ENCODE assay signal across 8 cellular contexts in the genomic region with DNA sequence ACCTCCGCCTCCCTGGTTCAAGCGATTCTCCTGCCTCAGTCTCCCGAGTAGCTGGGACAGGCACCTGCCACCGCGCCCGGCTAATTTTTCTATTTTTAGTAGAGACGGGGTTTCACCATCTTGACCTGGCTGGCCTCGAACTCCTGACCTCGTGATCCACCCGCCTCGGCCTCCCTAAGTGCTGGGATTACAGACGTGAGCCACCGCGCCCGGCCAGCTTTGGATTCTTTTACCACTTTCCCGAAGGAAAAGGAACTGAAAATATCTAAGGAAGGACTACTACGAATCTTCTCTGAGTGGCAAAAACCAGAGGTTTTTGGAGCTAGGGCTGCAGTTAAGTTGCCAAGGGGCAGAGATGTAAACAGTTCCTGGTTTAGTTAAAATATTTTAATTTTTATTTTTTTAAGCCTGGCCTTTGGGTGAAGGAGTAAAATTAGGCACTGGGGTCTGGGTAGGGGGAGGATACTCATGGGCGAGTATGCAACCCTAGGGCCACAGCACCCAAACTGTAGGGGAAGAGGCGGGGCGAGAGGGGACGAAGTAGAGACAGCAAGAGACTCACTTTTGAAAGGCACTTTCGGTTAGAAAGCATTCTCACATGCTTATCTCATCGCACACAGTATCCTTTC. TPM values are rescaled to one million over a fixed set of nuclear protein-coding genes. Genes with fewer than 3 reads are reported as not detected.
DNase-seq lines count a peak whose midpoint lies in the region; TF ChIP-seq lines count a peak whose summit lies in the region.

No MANE protein-coding gene starts in this region.

- H3K4me3 ChIP-seq in AG04449 (ENCODE audit: low read depth, low read length): peak overlapping the region; percentile 81
- peak overlapping the region; percentile 57 for H3K4me3 ChIP-seq in HFF-Myc (replicated peaks; ENCODE audit: low read depth, low read length)
- peak overlapping the region; percentile 86 to 98 (median 92) for H3K4me3 ChIP-seq in fibroblast of lung (replicated peaks in 1 of 4; ENCODE audit: control extremely low read depth in 1 of 4, insufficient read depth in 1 of 4, low read depth in 3 of 4, low read length in 4 of 4)

- H4K20me1 ChIP-seq in fibroblast of lung (ENCODE audit: control insufficient read depth, extremely low read depth, insufficient read depth, low read length): no peaks in the 10 kb centered on the region

- H3K9me3 ChIP-seq in fibroblast of lung (ENCODE audit: control insufficient read depth, insufficient read depth, low read depth, low read length): no peaks in the 10 kb centered on the region

- H3K4me1 ChIP-seq in fibroblast of lung (ENCODE audit: control insufficient read depth, extremely low read depth, insufficient read depth, low read length): peaks cover 7% of the 10 kb centered on the region

- peak overlapping the region; percentile 93 for H3K27ac ChIP-seq in fibroblast of lung (ENCODE audit: insufficient read depth, low read length)

- no peaks in the 10 kb centered on the region for H3K27me3 ChIP-seq in fibroblast of lung (ENCODE audit: control insufficient read depth, insufficient read depth, low read length)

- H2AFZ ChIP-seq in fibroblast of lung (ENCODE audit: low read length): peak overlapping the region; percentile 94

- no peaks in the 10 kb centered on the region for H3K36me3 ChIP-seq in fibroblast of lung (ENCODE audit: control insufficient read depth, insufficient read depth, low read length)

- peak overlapping the region; percentile 82 for H3K9ac ChIP-seq in fibroblast of lung (ENCODE audit: insufficient read depth, low read length)

- intact Hi-C loops in posterior vena cava (cut with DNase I): loop anchor here in 1 of 2 donors (5.0 kb wide), 1 partner anchor 41 kb away; a partner anchor contains a TSS

- POLR2A ChIA-PET in AG04449 (lab: Yijun Ruan, JAX): interaction anchor here (1.1 to 2.2 kb wide), 4 partner anchors 41 to 256 kb away, joined by 3 to 41 read pairs (median 4); a partner anchor contains a TSS

- TF ChIP-seq CTCF in AG04449 (IDR thresholded peaks at IDR 0.05; ENCODE audit: insufficient read depth, low read length, missing control alignments): no peak
- TF ChIP-seq CTCF in HFF-Myc (IDR thresholded peaks at IDR 0.05; ENCODE audit: low read depth, low read length, missing control alignments): no peak
- TF ChIP-seq CTCF in fibroblast of lung (conservative IDR thresholded peaks at IDR 0.05 in 1 of 2, IDR thresholded peaks at IDR 0.05 in 1 of 2; ENCODE audit: low read depth in 1 of 2, low read length in 2 of 2): no peak

- CTCF ChIA-PET in AG04449 (lab: Yijun Ruan, JAX): interaction anchor here (0.7 to 1.4 kb wide), 3 partner anchors 40 to 258 kb away, joined by 3 to 5 read pairs (median 3); a partner anchor contains a TSS

- DNase-seq in AG04449 (ENCODE audit: low read depth, low spot score) (no peak), HFF-Myc (ENCODE audit: extremely low read depth, low read depth) (no peak), fibroblast of lung (ENCODE audit: low read depth in 2 of 2) (no peak), posterior vena cava (ENCODE audit: low spot score) (peak; percentile 81), NCI-H1048 (lab: John Stamatoyannopoulos, UW) (no peak), iPS-NIHi7 (ENCODE audit: extremely low spot score) (no peak), NCI-H510A (lab: John Stamatoyannopoulos, UW) (no peak)
- DNase-seq in activated CD4-positive, alpha-beta T cell treated with anti-CD3 and anti-CD28 coated beads, Interleukin-2, amount 50 U/mL, for 1 hour: peak; percentile 13

- peaks cover 39% of the 10 kb centered on the region for H3K79me2 ChIP-seq in fibroblast of lung (ENCODE audit: control insufficient read depth, insufficient read depth, low read length)

- H3K4me2 ChIP-seq in fibroblast of lung (ENCODE audit: extremely low read depth, insufficient read depth, low read length): peak overlapping the region; percentile 89

RNA-seq across cellular contexts. Expression of a gene that starts 0.5 kb away (rescaled TPM):
- total RNA-seq in fibroblast of lung (30.3 and 46.2 TPM in 2 replicates), posterior vena cava (10 to 100 TPM; 15.3 to 22.5 TPM)
- polyA plus RNA-seq in fibroblast of lung: 30.8 and 35.1 TPM in 2 replicates
- 32.5 and 36.6 TPM in 2 replicates for polyA plus RNA-seq in fibroblast of lung (2012)
- 9.0 and 22.7 TPM in 2 replicates for polyA minus RNA-seq in fibroblast of lung (ENCODE audit: low replicate concordance)

RNA-seq across cellular contexts. Expression of a gene that starts 40.9 kb away (rescaled TPM):
- total RNA-seq in fibroblast of lung (397 and 403 TPM in 2 replicates), posterior vena cava (100 to 1,000 TPM; 216 to 257 TPM)
- polyA plus RNA-seq in fibroblast of lung: 427 and 460 TPM in 2 replicates
- 292 and 322 TPM in 2 replicates for polyA plus RNA-seq in fibroblast of lung (2012)
- 144 and 180 TPM in 2 replicates for polyA minus RNA-seq in fibroblast of lung (ENCODE audit: low replicate concordance)

Comparison
In these comparisons a context has a peak if more than half of its experiments do, and no peak if none do; other contexts are left out.
1. DNase-seq: peak in activated CD4-positive, alpha-beta T cell treated with anti-CD3 and anti-CD28 coated beads, Interleukin-2, amount 50 U/mL, for 1 hour (single experiment) and posterior vena cava (single experiment); none in AG04449 (single experiment), HFF-Myc (single experiment), fibroblast of lung (0 of 2), NCI-H1048 (single experiment), iPS-NIHi7 (single experiment) and NCI-H510A (single experiment).
2. Peak in every context shown above with its lines, with median percentiles within 50 percentile points of each other: H3K4me3 ChIP-seq.